1 cellular context compared by ENCODE assay signal in genomic region chr7:73595358-73595757, GRCh38.
TF ChIP-seq lines count a peak whose summit lies in the region.

No MANE protein-coding gene starts in this region.

TF ChIP-seq in HepG2, 621 proteins besides CTCF, POLR2A, EP300 and RAD21:
- TF ChIP-seq CREM (IDR thresholded peaks at IDR 0.05) (no peak), CREM (CRISPR knock-in tag; IDR thresholded peaks at IDR 0.05) (no peak), AGO2 (optimal IDR thresholded peaks at IDR 0.05; ENCODE audit: low read depth, low read length) (peak; percentile 31), SP4 (CRISPR knock-in tag; IDR thresholded peaks at IDR 0.05) (0 out of 2 replicates have a peak, but pooled peaks have one; percentile 26), POLR2G (IDR thresholded peaks at IDR 0.05; ENCODE audit: low read depth, low read length) (peak; percentile 4; the same call in 1 of the 2 replicates), RBFOX2 (IDR thresholded peaks at IDR 0.05; ENCODE audit: low read depth, low read length) (0 out of 2 replicates have a peak, but pooled peaks have one; percentile 4), ZNF775 (CRISPR knock-in tag; IDR thresholded peaks at IDR 0.05; ENCODE audit: borderline replicate concordance) (no peak), PAF1 (CRISPR knock-in tag; IDR thresholded peaks at IDR 0.05) (0 out of 2 replicates have a peak, but pooled peaks have one; percentile 19), HMGXB3 (CRISPR knock-in tag; IDR thresholded peaks at IDR 0.05; ENCODE audit: borderline replicate concordance) (no peak), ZFP62 (CRISPR knock-in tag; IDR thresholded peaks at IDR 0.05) (no peak), ZNF30 (CRISPR knock-in tag; IDR thresholded peaks at IDR 0.05) (no peak)
- TF ChIP-seq, protein P1, sequence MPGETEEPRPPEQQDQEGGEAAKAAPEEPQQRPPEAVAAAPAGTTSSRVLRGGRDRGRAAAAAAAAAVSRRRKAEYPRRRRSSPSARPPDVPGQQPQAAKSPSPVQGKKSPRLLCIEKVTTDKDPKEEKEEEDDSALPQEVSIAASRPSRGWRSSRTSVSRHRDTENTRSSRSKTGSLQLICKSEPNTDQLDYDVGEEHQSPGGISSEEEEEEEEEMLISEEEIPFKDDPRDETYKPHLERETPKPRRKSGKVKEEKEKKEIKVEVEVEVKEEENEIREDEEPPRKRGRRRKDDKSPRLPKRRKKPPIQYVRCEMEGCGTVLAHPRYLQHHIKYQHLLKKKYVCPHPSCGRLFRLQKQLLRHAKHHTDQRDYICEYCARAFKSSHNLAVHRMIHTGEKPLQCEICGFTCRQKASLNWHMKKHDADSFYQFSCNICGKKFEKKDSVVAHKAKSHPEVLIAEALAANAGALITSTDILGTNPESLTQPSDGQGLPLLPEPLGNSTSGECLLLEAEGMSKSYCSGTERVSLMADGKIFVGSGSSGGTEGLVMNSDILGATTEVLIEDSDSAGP (CRISPR knock-in tag; IDR thresholded peaks at IDR 0.05; ENCODE audit: borderline replicate concordance): 0 out of 2 replicates have a peak, but pooled peaks have one; percentile 12
- TF ChIP-seq, protein P2, sequence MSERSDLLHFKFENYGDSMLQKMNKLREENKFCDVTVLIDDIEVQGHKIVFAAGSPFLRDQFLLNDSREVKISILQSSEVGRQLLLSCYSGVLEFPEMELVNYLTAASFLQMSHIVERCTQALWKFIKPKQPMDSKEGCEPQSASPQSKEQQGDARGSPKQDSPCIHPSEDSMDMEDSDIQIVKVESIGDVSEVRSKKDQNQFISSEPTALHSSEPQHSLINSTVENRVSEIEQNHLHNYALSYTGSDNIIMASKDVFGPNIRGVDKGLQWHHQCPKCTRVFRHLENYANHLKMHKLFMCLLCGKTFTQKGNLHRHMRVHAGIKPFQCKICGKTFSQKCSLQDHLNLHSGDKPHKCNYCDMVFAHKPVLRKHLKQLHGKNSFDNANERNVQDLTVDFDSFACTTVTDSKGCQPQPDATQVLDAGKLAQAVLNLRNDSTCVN (CRISPR knock-in tag; IDR thresholded peaks at IDR 0.05; ENCODE audit: borderline replicate concordance): no peak
